34 cellular contexts compared by ENCODE assay signal in genomic region chr5:90954951-90955635, GRCh38.
"Had no signal": no experiment of that assay in that cellular context is flagged by ENCODE, and none has a peak within 500 bp of the region (broad histone marks: within the 10 kb centered on the region; RNA-seq: fewer than 3 reads in every experiment).

No MANE protein-coding gene starts in this region.

- H3K4me2 ChIP-seq: neural progenitor cell had no signal

- H3K27me3 ChIP-seq: adrenal gland, body of pancreas, esophagus squamous epithelium, gastrocnemius medialis, neural progenitor cell, stomach, suprapubic skin, tibial nerve had no signal

- H3K9ac ChIP-seq: neural progenitor cell had no signal

- H3K4me1 ChIP-seq: body of pancreas, esophagus squamous epithelium, gastrocnemius medialis, tibial nerve had no signal

- H3K36me3 Mint-ChIP-seq: activated naive CD8-positive, alpha-beta T cell treated with anti-CD3 and anti-CD28 coated beads for 36 hours; mesothelial cell of epicardium; naive thymus-derived CD4-positive, alpha-beta T cell; stimulated activated effector memory CD8-positive, alpha-beta T cell treated with anti-CD3 and anti-CD28 coated beads, Interleukin-12 subunit alpha, Interleukin-12 subunit beta, amount 100 ng/mL, for 72 hours had no signal

- H3K9me3 Mint-ChIP-seq: activated naive CD4-positive, alpha-beta T cell treated with anti-CD3 and anti-CD28 coated beads for 36 hours; activated naive CD8-positive, alpha-beta T cell treated with anti-CD3 and anti-CD28 coated beads for 36 hours; activated T-helper 1 cell treated with anti-CD3 and anti-CD28 coated beads, Interleukin-12 subunit alpha, Interleukin-12 subunit beta, Interleukin-2, Interleukin-4 antibody, amounts not matched to agents 30 ng/mL and 10 ng/mL and 1 ng/mL, durations not matched to agents 14 hours and 24 hours and 36 hours; dendritic cell treated with granulocyte-macrophage colony-stimulating factor and Interleukin-4, amounts not matched to agents 40 ng/mL and 50 ng/mL, for 4 days; naive thymus-derived CD4-positive, alpha-beta T cell; neural progenitor cell; stimulated activated effector memory CD8-positive, alpha-beta T cell treated with anti-CD3 and anti-CD28 coated beads, Interleukin-12 subunit alpha, Interleukin-12 subunit beta, amount 100 ng/mL, for 72 hours had no signal

- ATAC-seq: activated CD4-positive, CD25-positive, alpha-beta regulatory T cell treated with anti-CD3 and anti-CD28 coated beads, Interleukin-2, amount 50 U/mL, for 24 hours; body of pancreas; gastrocnemius medialis; left cardiac atrium; naive thymus-derived CD4-positive, alpha-beta T cell; right cardiac atrium; stimulated activated effector memory CD8-positive, alpha-beta T cell treated with anti-CD3 and anti-CD28 coated beads, Interleukin-12 subunit alpha, Interleukin-12 subunit beta, amount 100 ng/mL, for 72 hours; T-helper 17 cell had no signal

- H3K27ac ChIP-seq: body of pancreas, epithelial cell of prostate, esophagus squamous epithelium, gastrocnemius medialis, neural progenitor cell, stomach, suprapubic skin, tibial nerve, WERI-Rb-1 had no signal

- H3K36me3 ChIP-seq: adrenal gland, esophagus squamous epithelium, gastrocnemius medialis, neural progenitor cell, stomach, suprapubic skin, tibial nerve, WERI-Rb-1 had no signal

- H3K4me1 Mint-ChIP-seq: neural progenitor cell; stimulated activated effector memory CD8-positive, alpha-beta T cell treated with anti-CD3 and anti-CD28 coated beads, Interleukin-12 subunit alpha, Interleukin-12 subunit beta, amount 100 ng/mL, for 72 hours had no signal

- H3K4me3 Mint-ChIP-seq: activated naive CD4-positive, alpha-beta T cell treated with anti-CD3 and anti-CD28 coated beads for 36 hours; activated naive CD8-positive, alpha-beta T cell treated with anti-CD3 and anti-CD28 coated beads for 36 hours; activated T-helper 1 cell treated with anti-CD3 and anti-CD28 coated beads, Interleukin-12 subunit alpha, Interleukin-12 subunit beta, Interleukin-2, Interleukin-4 antibody, amounts not matched to agents 30 ng/mL and 10 ng/mL and 1 ng/mL, durations not matched to agents 14 hours and 24 hours and 36 hours; dendritic cell treated with granulocyte-macrophage colony-stimulating factor and Interleukin-4, amounts not matched to agents 40 ng/mL and 50 ng/mL, for 4 days; mesothelial cell of epicardium; naive thymus-derived CD4-positive, alpha-beta T cell; neural progenitor cell; stimulated activated effector memory CD8-positive, alpha-beta T cell treated with anti-CD3 and anti-CD28 coated beads, Interleukin-12 subunit alpha, Interleukin-12 subunit beta, amount 100 ng/mL, for 72 hours; T-helper 17 cell had no signal

- H3K4me3 ChIP-seq: adrenal gland, body of pancreas, esophagus squamous epithelium, gastrocnemius medialis, neural progenitor cell, stomach, suprapubic skin, tibial nerve had no signal

- H3K27ac Mint-ChIP-seq: activated naive CD4-positive, alpha-beta T cell treated with anti-CD3 and anti-CD28 coated beads for 36 hours; activated naive CD8-positive, alpha-beta T cell treated with anti-CD3 and anti-CD28 coated beads for 36 hours; activated T-helper 1 cell treated with anti-CD3 and anti-CD28 coated beads, Interleukin-12 subunit alpha, Interleukin-12 subunit beta, Interleukin-2, Interleukin-4 antibody, amounts not matched to agents 30 ng/mL and 10 ng/mL and 1 ng/mL, durations not matched to agents 14 hours and 24 hours and 36 hours; dendritic cell treated with granulocyte-macrophage colony-stimulating factor and Interleukin-4, amounts not matched to agents 40 ng/mL and 50 ng/mL, for 4 days; mesothelial cell of epicardium; naive thymus-derived CD4-positive, alpha-beta T cell; neural progenitor cell; stimulated activated effector memory CD8-positive, alpha-beta T cell treated with anti-CD3 and anti-CD28 coated beads, Interleukin-12 subunit alpha, Interleukin-12 subunit beta, amount 100 ng/mL, for 72 hours; T-helper 17 cell had no signal

- DNase-seq: activated CD4-positive, alpha-beta T cell treated with anti-CD3 and anti-CD28 coated beads for 48 hours; activated CD4-positive, alpha-beta T cell treated with anti-CD3 and anti-CD28 coated beads, Interleukin-2, amount 50 U/mL, for 48 hours; activated CD8-positive, alpha-beta memory T cell treated with anti-CD3 and anti-CD28 coated beads, Interleukin-2, amount 50 U/mL, for 4 hours; activated effector memory CD4-positive, alpha-beta T cell treated with anti-CD3 and anti-CD28 coated beads, Interleukin-2, amount 50 U/mL, for 16 hours; activated naive CD4-positive, alpha-beta T cell treated with anti-CD3 and anti-CD28 coated beads for 36 hours; activated naive CD8-positive, alpha-beta T cell treated with anti-CD3 and anti-CD28 coated beads for 36 hours; activated T-cell treated with anti-CD3 and anti-CD28 coated beads, Interleukin-2, amount 50 U/mL, for 1 hour; adrenal gland; aorta; body of pancreas; caudate nucleus; esophagus squamous epithelium; gastrocnemius medialis; hippocampal formation; left cardiac atrium; mammary epithelial cell; naive thymus-derived CD4-positive, alpha-beta T cell; occipital lobe; right cardiac atrium; stimulated activated CD4-positive, alpha-beta T cell treated with anti-CD3 and anti-CD28 coated beads, Interleukin-4, amount 100 ng/mL, for 24 hours; stomach; SW 1271; T-helper 17 cell; T1000; WERI-Rb-1 had no signal

- H3K9me3 ChIP-seq: adrenal gland, body of pancreas, esophagus squamous epithelium, gastrocnemius medialis, stomach, suprapubic skin, tibial nerve had no signal

- H2AFZ ChIP-seq: neural progenitor cell had no signal
